Comparison of ENCODE assay signal across 1 cellular context in genomic region chr17:82228842-82229685, GRCh38.
TF ChIP-seq lines count a peak whose summit lies in the region.

TSS of gene SLC16A3 (plus strand) at chr17:82229042. CDS start at chr17:82236009, 6,967 bp downstream.

TF ChIP-seq in HepG2, 621 proteins besides CTCF, POLR2A, EP300 and RAD21 (continued from another document):
- TF ChIP-seq AFF4 (CRISPR knock-in tag; IDR thresholded peaks at IDR 0.05), result no peak
- TF ChIP-seq ZBTB42 (CRISPR knock-in tag; IDR thresholded peaks at IDR 0.05), result no peak
- peak; percentile 85; the same call in 1 of the 2 replicates for TF ChIP-seq ZNF766 (CRISPR knock-in tag; IDR thresholded peaks at IDR 0.05; ENCODE audit: borderline replicate concordance)
- TF ChIP-seq MAF1 (CRISPR knock-in tag; IDR thresholded peaks at IDR 0.05; ENCODE audit: borderline replicate concordance), result no peak
- no peak for TF ChIP-seq ATF2 (CRISPR knock-in tag; IDR thresholded peaks at IDR 0.05)
- peak; percentile 36; the same call in 1 of the 2 replicates for TF ChIP-seq PAX8 (CRISPR knock-in tag; IDR thresholded peaks at IDR 0.05; ENCODE audit: borderline replicate concordance)
- TF ChIP-seq CENPT (CRISPR knock-in tag; IDR thresholded peaks at IDR 0.05; ENCODE audit: low read depth), result peak; percentile 87
- TF ChIP-seq ZNF615 (CRISPR knock-in tag; IDR thresholded peaks at IDR 0.05; ENCODE audit: borderline replicate concordance), result no peak
- TF ChIP-seq POLR2G (IDR thresholded peaks at IDR 0.05; ENCODE audit: low read depth, low read length), result peak; percentile 87
- no peak for TF ChIP-seq ZNF7 (CRISPR knock-in tag; IDR thresholded peaks at IDR 0.05)
- TF ChIP-seq MXD3 (CRISPR knock-in tag; IDR thresholded peaks at IDR 0.05), result peak; percentile 60
- TF ChIP-seq MTF2 (CRISPR knock-in tag; IDR thresholded peaks at IDR 0.05; ENCODE audit: borderline replicate concordance), result no peak
- peak; percentile 41; the same call in 1 of the 2 replicates for TF ChIP-seq ZNF441 (CRISPR knock-in tag; IDR thresholded peaks at IDR 0.05; ENCODE audit: borderline replicate concordance)
- TF ChIP-seq MAX (IDR thresholded peaks at IDR 0.05), result no peak; the same call in 1 of the 2 replicates
- TF ChIP-seq ZNF180 (CRISPR knock-in tag; IDR thresholded peaks at IDR 0.05; ENCODE audit: borderline replicate concordance, low read depth), result peak; percentile 66; the same call in 1 of the 2 replicates
- no peak for TF ChIP-seq FOXK2 (IDR thresholded peaks at IDR 0.05)
- peak; percentile 19; the same call in 1 of the 2 replicates for TF ChIP-seq YEATS4 (CRISPR knock-in tag; IDR thresholded peaks at IDR 0.05; ENCODE audit: borderline replicate concordance)
- TF ChIP-seq NFE2L2 (IDR thresholded peaks at IDR 0.05; ENCODE audit: low read length), result no peak
- TF ChIP-seq U2AF2 (IDR thresholded peaks at IDR 0.05; ENCODE audit: low read depth, low read length), result no peak
- TF ChIP-seq ATF7-NPFF (CRISPR knock-in tag; IDR thresholded peaks at IDR 0.05; ENCODE audit: low read depth), result 0 out of 2 replicates have a peak, but pooled peaks have one; percentile 83
- TF ChIP-seq ZNF33A (CRISPR knock-in tag; IDR thresholded peaks at IDR 0.05; ENCODE audit: borderline replicate concordance), result peak; percentile 92; the same call in 1 of the 2 replicates
- TF ChIP-seq FOXK1 (CRISPR knock-in tag; IDR thresholded peaks at IDR 0.05; ENCODE audit: borderline replicate concordance, low read depth), result no peak
- TF ChIP-seq ZNF605 (CRISPR knock-in tag; IDR thresholded peaks at IDR 0.05), result no peak
- peak; percentile 16; the same call in 1 of the 2 replicates for TF ChIP-seq ZNF484 (CRISPR knock-in tag; IDR thresholded peaks at IDR 0.05; ENCODE audit: borderline replicate concordance, low read depth)
- no peak for TF ChIP-seq CREB3 (CRISPR knock-in tag; IDR thresholded peaks at IDR 0.05)
- TF ChIP-seq DRAP1 (CRISPR knock-in tag; IDR thresholded peaks at IDR 0.05), result peak; percentile 91
- no peak for TF ChIP-seq ZBTB14 (CRISPR knock-in tag; IDR thresholded peaks at IDR 0.05)
- TF ChIP-seq ZNF513 (CRISPR knock-in tag; conservative IDR thresholded peaks at IDR 0.05), result no peak
- no peak for TF ChIP-seq THAP7 (CRISPR knock-in tag; IDR thresholded peaks at IDR 0.05)
- TF ChIP-seq ZMAT3 (CRISPR knock-in tag; conservative IDR thresholded peaks at IDR 0.05), result no peak
- TF ChIP-seq CREM (IDR thresholded peaks at IDR 0.05), result no peak
- no peak for TF ChIP-seq CREM (CRISPR knock-in tag; IDR thresholded peaks at IDR 0.05)
- no peak for TF ChIP-seq EED (CRISPR knock-in tag; IDR thresholded peaks at IDR 0.05)
- TF ChIP-seq KDM5A (IDR thresholded peaks at IDR 0.05; ENCODE audit: borderline replicate concordance, low read length), result no peak; the same call in 1 of the 2 replicates
- TF ChIP-seq ZNF333 (CRISPR knock-in tag; IDR thresholded peaks at IDR 0.05; ENCODE audit: borderline replicate concordance), result peak; percentile 61; the same call in 1 of the 2 replicates
- no peak for TF ChIP-seq KLF11 (CRISPR knock-in tag; IDR thresholded peaks at IDR 0.05)
- TF ChIP-seq CENPX (CRISPR knock-in tag; IDR thresholded peaks at IDR 0.05), result no peak
- TF ChIP-seq ZNF337 (CRISPR knock-in tag; IDR thresholded peaks at IDR 0.05; ENCODE audit: borderline replicate concordance, low read depth), result no peak
- peak; percentile 16; the same call in 1 of the 2 replicates for TF ChIP-seq ZNF557 (CRISPR knock-in tag; IDR thresholded peaks at IDR 0.05)
- TF ChIP-seq MATR3 (CRISPR knock-in tag; IDR thresholded peaks at IDR 0.05), result no peak
- TF ChIP-seq SP140L (CRISPR knock-in tag; IDR thresholded peaks at IDR 0.05; ENCODE audit: borderline replicate concordance), result no peak
- TF ChIP-seq SIN3A (IDR thresholded peaks at IDR 0.05; ENCODE audit: borderline replicate concordance, low read depth, low read length), result peak; percentile 91; the same call in 1 of the 2 replicates
- TF ChIP-seq ONECUT2 (CRISPR knock-in tag; IDR thresholded peaks at IDR 0.05), result no peak
- 0 out of 2 replicates have a peak, but pooled peaks have one; percentile 60 for TF ChIP-seq ZNF672 (CRISPR knock-in tag; IDR thresholded peaks at IDR 0.05)
- no peak for TF ChIP-seq ZNF552 (CRISPR knock-in tag; IDR thresholded peaks at IDR 0.05; ENCODE audit: borderline replicate concordance)
- TF ChIP-seq CHD4 (IDR thresholded peaks at IDR 0.05; ENCODE audit: borderline replicate concordance, low read length), result no peak
- no peak; the same call in 1 of the 2 replicates for TF ChIP-seq ZFP90 (CRISPR knock-in tag; IDR thresholded peaks at IDR 0.05; ENCODE audit: borderline replicate concordance)
- peak; percentile 69; the same call in 1 of the 2 replicates for TF ChIP-seq ZNF234 (CRISPR knock-in tag; conservative IDR thresholded peaks at IDR 0.05)
- TF ChIP-seq ZFX (CRISPR knock-in tag; IDR thresholded peaks at IDR 0.05; ENCODE audit: low read depth), result no peak
- TF ChIP-seq ZNF24 (IDR thresholded peaks at IDR 0.05), result no peak
- TF ChIP-seq NCOR1 (IDR thresholded peaks at IDR 0.05; ENCODE audit: borderline replicate concordance, low read length), result no peak
- TF ChIP-seq GLMP (CRISPR knock-in tag; IDR thresholded peaks at IDR 0.05; ENCODE audit: borderline replicate concordance), result no peak
- TF ChIP-seq HMG20A (CRISPR knock-in tag; IDR thresholded peaks at IDR 0.05; ENCODE audit: borderline replicate concordance), result no peak
- peak; percentile 45 for TF ChIP-seq MEIS1 (CRISPR knock-in tag; IDR thresholded peaks at IDR 0.05; ENCODE audit: borderline replicate concordance)
- TF ChIP-seq KAT8 (CRISPR knock-in tag; IDR thresholded peaks at IDR 0.05), result 0 out of 2 replicates have a peak, but pooled peaks have one; percentile 10
- TF ChIP-seq NCOA1 (CRISPR knock-in tag; IDR thresholded peaks at IDR 0.05), result no peak
- peak; percentile 36; the same call in 1 of the 2 replicates for TF ChIP-seq FOXO4 (CRISPR knock-in tag; conservative IDR thresholded peaks at IDR 0.05)
